Comparison of ENCODE assay signal across 27 cellular contexts in genomic region chr11:117934526-117935307, GRCh38. TPM values are rescaled to one million over a fixed set of nuclear protein-coding genes. Genes with fewer than 3 reads are reported as not detected.
DNase-seq lines count a peak whose midpoint lies in the region; TF ChIP-seq lines count a peak whose summit lies in the region.
"Had no signal": no experiment of that assay in that cellular context is flagged by ENCODE, and none has a peak within 500 bp of the region (broad histone marks: within the 10 kb centered on the region; RNA-seq: fewer than 3 reads in every experiment).

No MANE protein-coding gene starts in this region.

- no peak overlapping the region for H3K4me3 ChIP-seq in suprapubic skin
- H3K4me3 ChIP-seq: A549, heart left ventricle, MG63, PC-9, SK-N-MC had no signal

- no peak overlapping the region for H3K4me3 Mint-ChIP-seq in activated T-helper 2 cell treated with anti-CD3 and anti-CD28 coated beads, Interferon-gamma antibody, Interleukin-2, Interleukin-4, amounts not matched to agents 10 μg/mL and 5 μg/mL and 100 μg/mL, durations not matched to agents 14 hours and 24 hours and 36 hours (ENCODE audit: low read depth)
- no peak overlapping the region for H3K4me3 Mint-ChIP-seq in nephron
- H3K4me3 Mint-ChIP-seq: activated naive CD4-positive, alpha-beta T cell treated with anti-CD3 and anti-CD28 coated beads, Interleukin-2, amount 50 U/mL, for 24 hours; IgD-negative memory B cell had no signal

- no peak overlapping the region for H3K27ac ChIP-seq in suprapubic skin
- H3K27ac ChIP-seq: A549, C4-2B, heart left ventricle, HL-60, parathyroid adenoma, PC-9, SK-N-MC had no signal

- peak overlapping the region; percentile 2 for H3K27ac Mint-ChIP-seq in activated T-helper 2 cell treated with anti-CD3 and anti-CD28 coated beads, Interferon-gamma antibody, Interleukin-2, Interleukin-4, amounts not matched to agents 10 μg/mL and 5 μg/mL and 100 μg/mL, durations not matched to agents 14 hours and 24 hours and 36 hours
- H3K27ac Mint-ChIP-seq in nephron: peak overlapping the region; percentile 5 to 75 (median 35)
- H3K27ac Mint-ChIP-seq: activated naive CD4-positive, alpha-beta T cell treated with anti-CD3 and anti-CD28 coated beads, Interleukin-2, amount 50 U/mL, for 24 hours had no signal

- no peaks in the 10 kb centered on the region for H3K27me3 ChIP-seq in suprapubic skin
- H3K27me3 ChIP-seq: heart left ventricle, MG63 had no signal

- TF ChIP-seq POLR2A in suprapubic skin (IDR thresholded peaks at IDR 0.05): no peak

- WGBS in suprapubic skin: 81% methylated on average over 19 of the region's 19 CpGs

- peaks cover 10% of the 10 kb centered on the region for H3K4me1 ChIP-seq in suprapubic skin
- H3K4me1 ChIP-seq: A549, parathyroid adenoma had no signal

- DNase-seq in activated T-cell treated with anti-CD3 and anti-CD28 coated beads, Interleukin-2, amount 50 U/mL, for 1 hour: peak; percentile 4
- no peak for DNase-seq in activated T-cell treated with anti-CD3 and anti-CD28 coated beads for 4 hours
- no peak for DNase-seq in activated T-helper 2 cell treated with anti-CD3 and anti-CD28 coated beads, Interferon-gamma antibody, Interleukin-2, Interleukin-4, amounts not matched to agents 10 μg/mL and 5 μg/mL and 100 μg/mL, durations not matched to agents 14 hours and 24 hours and 36 hours (ENCODE audit: low spot score)
- DNase-seq in suprapubic skin (ENCODE audit: low spot score in 2 of 2): peak; percentile 47 to 63
- no peak for DNase-seq in T-helper 1 cell
- DNase-seq in activated gamma-delta T cell (lab: John Stamatoyannopoulos, UW): no peak
- DNase-seq in NCI-H446 (lab: John Stamatoyannopoulos, UW): no peak
- DNase-seq: DMS 273 treated with DMSO at 0.1 percent for 48 hours, GDM1, heart left ventricle, MG63, NCI-H146, NCI-H2171 treated with DMSO at 0.1 percent for 48 hours, NCI-H774, PC-9, T1000 had no signal

- no peaks in the 10 kb centered on the region for H3K27me3 Mint-ChIP-seq in activated T-helper 2 cell treated with anti-CD3 and anti-CD28 coated beads, Interferon-gamma antibody, Interleukin-2, Interleukin-4, amounts not matched to agents 10 μg/mL and 5 μg/mL and 100 μg/mL, durations not matched to agents 14 hours and 24 hours and 36 hours (ENCODE audit: low read depth)
- H3K27me3 Mint-ChIP-seq in nephron (ENCODE audit: low read depth): peaks cover 18% of the 10 kb centered on the region
- H3K27me3 Mint-ChIP-seq: activated naive CD4-positive, alpha-beta T cell treated with anti-CD3 and anti-CD28 coated beads, Interleukin-2, amount 50 U/mL, for 24 hours; IgD-negative memory B cell had no signal

- TF ChIP-seq CTCF in nephron (IDR thresholded peaks at IDR 0.05; ENCODE audit: unreplicated experiment in 3 of 3) (no peak), suprapubic skin (IDR thresholded peaks at IDR 0.05) (no peak)

- intact Hi-C loops in activated T-helper 2 cell treated with anti-CD3 and anti-CD28 coated beads, Interferon-gamma antibody, Interleukin-2, Interleukin-4, amounts not matched to agents 10 μg/mL and 5 μg/mL and 100 μg/mL, durations not matched to agents 14 hours and 24 hours and 36 hours (cut with micrococcal nuclease): no loop called here

- no peak for TF ChIP-seq EP300 in suprapubic skin (IDR thresholded peaks at IDR 0.05)

- no peaks in the 10 kb centered on the region for H3K36me3 ChIP-seq in suprapubic skin
- H3K36me3 ChIP-seq: heart left ventricle, MG63 had no signal

- H3K9me3 Mint-ChIP-seq in activated T-helper 2 cell treated with anti-CD3 and anti-CD28 coated beads, Interferon-gamma antibody, Interleukin-2, Interleukin-4, amounts not matched to agents 10 μg/mL and 5 μg/mL and 100 μg/mL, durations not matched to agents 14 hours and 24 hours and 36 hours: no peaks in the 10 kb centered on the region
- H3K9me3 Mint-ChIP-seq in nephron: peaks cover 3% of the 10 kb centered on the region
- H3K9me3 Mint-ChIP-seq: activated naive CD4-positive, alpha-beta T cell treated with anti-CD3 and anti-CD28 coated beads, Interleukin-2, amount 50 U/mL, for 24 hours; IgD-negative memory B cell had no signal

- peaks cover 50% of the 10 kb centered on the region for H3K4me1 Mint-ChIP-seq in activated T-helper 2 cell treated with anti-CD3 and anti-CD28 coated beads, Interferon-gamma antibody, Interleukin-2, Interleukin-4, amounts not matched to agents 10 μg/mL and 5 μg/mL and 100 μg/mL, durations not matched to agents 14 hours and 24 hours and 36 hours (ENCODE audit: low read depth)
- H3K4me1 Mint-ChIP-seq in nephron: peaks cover 51% of the 10 kb centered on the region

- H3K36me3 Mint-ChIP-seq in activated T-helper 2 cell treated with anti-CD3 and anti-CD28 coated beads, Interferon-gamma antibody, Interleukin-2, Interleukin-4, amounts not matched to agents 10 μg/mL and 5 μg/mL and 100 μg/mL, durations not matched to agents 14 hours and 24 hours and 36 hours (ENCODE audit: low read depth): no peaks in the 10 kb centered on the region
- no peaks in the 10 kb centered on the region for H3K36me3 Mint-ChIP-seq in nephron (ENCODE audit: low read depth)
- H3K36me3 Mint-ChIP-seq: activated naive CD4-positive, alpha-beta T cell treated with anti-CD3 and anti-CD28 coated beads, Interleukin-2, amount 50 U/mL, for 24 hours had no signal

- no peaks in the 10 kb centered on the region for H3K9me3 ChIP-seq in suprapubic skin
- H3K9me3 ChIP-seq: A549, heart left ventricle, MG63 had no signal

RNA-seq across cellular contexts. Expression of gene TMPRSS13, which starts 5.5 kb away (rescaled TPM):
- total RNA-seq in activated T-helper 2 cell treated with anti-CD3 and anti-CD28 coated beads, Interferon-gamma antibody, Interleukin-2, Interleukin-4, amounts not matched to agents 10 μg/mL and 5 μg/mL and 100 μg/mL, durations not matched to agents 14 hours and 24 hours and 36 hours: 2.7 and 5.3 TPM in 2 replicates
- 10 to 100 TPM; 24.7 to 92.0 (median 73.1) TPM for total RNA-seq in suprapubic skin
- total RNA-seq: lung microvascular endothelial cell, myocyte, skeletal muscle tissue had no signal

RNA-seq across cellular contexts. Expression of gene IL10RA, which starts 51.5 kb away (rescaled TPM):
- 144 and 147 TPM in 2 replicates for total RNA-seq in activated T-helper 2 cell treated with anti-CD3 and anti-CD28 coated beads, Interferon-gamma antibody, Interleukin-2, Interleukin-4, amounts not matched to agents 10 μg/mL and 5 μg/mL and 100 μg/mL, durations not matched to agents 14 hours and 24 hours and 36 hours
- total RNA-seq in suprapubic skin: 1 to 10 TPM; 2.9 to 7.2 (median 4.4) TPM
- total RNA-seq: lung microvascular endothelial cell, myocyte, PC-9 had no signal

RNA-seq across cellular contexts. Expression of gene FXYD6, which starts 58.3 kb away (rescaled TPM):
- total RNA-seq in activated T-helper 2 cell treated with anti-CD3 and anti-CD28 coated beads, Interferon-gamma antibody, Interleukin-2, Interleukin-4, amounts not matched to agents 10 μg/mL and 5 μg/mL and 100 μg/mL, durations not matched to agents 14 hours and 24 hours and 36 hours: 0.11 and 0.18 TPM in 2 replicates
- 10 to 100 TPM in 2 of 4 donors, 1 to 10 TPM in 2; 4.8 to 15.9 (median 9.5) TPM for total RNA-seq in suprapubic skin

Comparison
In these comparisons a context has a peak if more than half of its experiments do, and no peak if none do; other contexts are left out.
1. DNase-seq: peak in activated T-cell treated with anti-CD3 and anti-CD28 coated beads, Interleukin-2, amount 50 U/mL, for 1 hour (single experiment) and suprapubic skin (2 of 2); none in activated T-cell treated with anti-CD3 and anti-CD28 coated beads for 4 hours (single experiment), activated T-helper 2 cell treated with anti-CD3 and anti-CD28 coated beads, Interferon-gamma antibody, Interleukin-2, Interleukin-4, amounts not matched to agents 10 μg/mL and 5 μg/mL and 100 μg/mL, durations not matched to agents 14 hours and 24 hours and 36 hours (single experiment), T-helper 1 cell (0 of 5), activated gamma-delta T cell (single experiment) and NCI-H446 (0 of 2).
2. RNA of gene IL10RA, which starts 51.5 kb away (total RNA-seq): 144 to 147 TPM in activated T-helper 2 cell treated with anti-CD3 and anti-CD28 coated beads, Interferon-gamma antibody, Interleukin-2, Interleukin-4, amounts not matched to agents 10 μg/mL and 5 μg/mL and 100 μg/mL, durations not matched to agents 14 hours and 24 hours and 36 hours; 2.9 to 7.2 TPM in suprapubic skin; every median in the first group is over 10 times any median in the second.